9 cellular contexts compared by ENCODE assay signal in genomic region chr13:30735025-30735967, GRCh38. TPM values are rescaled to one million over a fixed set of nuclear protein-coding genes. Genes with fewer than 3 reads are reported as not detected.
DNase-seq lines count a peak whose midpoint lies in the region; ATAC-seq and TF ChIP-seq lines count a peak whose summit lies in the region.
"Had no signal": no experiment of that assay in that cellular context is flagged by ENCODE, and none has a peak within 500 bp of the region (broad histone marks: within the 10 kb centered on the region; RNA-seq: fewer than 3 reads in every experiment).

TSS of gene ALOX5AP (plus strand) at chr13:30735543. CDS start at chr13:30735606, 63 bp downstream.

- TF ChIP-seq POLR2A in body of pancreas (IDR thresholded peaks at IDR 0.05): peak in 2 of 3 donors; percentile 40 to 49

- H3K4me1 ChIP-seq in body of pancreas: no peaks in the 10 kb centered on the region

- intact Hi-C loops in body of pancreas (cut with DNase I): no loop called here

- H3K4me1 Mint-ChIP-seq in nephron progenitor cell: peaks cover 47% of the 10 kb centered on the region

- TF ChIP-seq CTCF in body of pancreas (IDR thresholded peaks at IDR 0.05) (no peak), nephron progenitor cell (IDR thresholded peaks at IDR 0.05) (no peak)

- DNase-seq in NOMO-1 treated with DMSO at 0.1 percent for 48 hours (lab: John Stamatoyannopoulos, UW; ENCODE audit: unreplicated experiment) (peak; percentile 98), body of pancreas (peak in 1 of 4 donors; percentile 39), pons (ENCODE audit: low spot score) (peak; percentile 55), NCI-H526 (lab: John Stamatoyannopoulos, UW) (no peak), nephron progenitor cell (no peak), NCI-H226 (no peak)

- no peak within 1 kb of the TSS for H3K4me3 Mint-ChIP-seq in nephron progenitor cell

- no peaks in the 10 kb centered on the region for H3K36me3 Mint-ChIP-seq in nephron progenitor cell (ENCODE audit: low read depth)

- no peaks in the 10 kb centered on the region for H3K27me3 ChIP-seq in body of pancreas

- H3K27ac Mint-ChIP-seq in nephron progenitor cell: no peak within 1 kb of the TSS

- no peaks in the 10 kb centered on the region for H3K9me3 ChIP-seq in body of pancreas

- WGBS in body of pancreas, 2 donors: 67 to 77% methylated on average over 7 of the region's 7 CpGs

- peaks cover 19% of the 10 kb centered on the region for H3K27me3 Mint-ChIP-seq in nephron progenitor cell (ENCODE audit: low read depth, poor library complexity)

- peak; percentile 74 for ATAC-seq in GM18868 (IDR thresholded peaks at IDR 0.05; ENCODE audit: unreplicated experiment)
- peak; percentile 76 for ATAC-seq in HG02678 (IDR thresholded peaks at IDR 0.05; ENCODE audit: unreplicated experiment)
- ATAC-seq in body of pancreas: no peak

- H3K9me3 Mint-ChIP-seq in nephron progenitor cell: no peaks in the 10 kb centered on the region

- no peak within 1 kb of the TSS for H3K4me3 ChIP-seq in body of pancreas
- H3K4me3 ChIP-seq: SK-N-MC had no signal

- H3K27ac ChIP-seq in body of pancreas: peak within 1 kb of the TSS in 1 of 4 donors; percentile 30
- H3K27ac ChIP-seq: SK-N-MC had no signal

- H3K36me3 ChIP-seq in body of pancreas (replicated peaks in 1 of 2; ENCODE audit: insufficient read depth in 1 of 2, low read depth in 2 of 2): no peaks in the 10 kb centered on the region

RNA-seq across cellular contexts. Expression of gene ALOX5AP, which starts in this region (rescaled TPM):
- total RNA-seq in body of pancreas: 10 to 100 TPM; 12.5 to 17.4 TPM

Comparison
In these comparisons a context has a peak if more than half of its experiments do, and no peak if none do; other contexts are left out.
1. DNase-seq: peak in NOMO-1 treated with DMSO at 0.1 percent for 48 hours (single experiment) and pons (single experiment); none in NCI-H526 (0 of 2), nephron progenitor cell (single experiment) and NCI-H226 (single experiment).